Comparison of ENCODE assay signal across 9 cellular contexts in the genomic region with DNA sequence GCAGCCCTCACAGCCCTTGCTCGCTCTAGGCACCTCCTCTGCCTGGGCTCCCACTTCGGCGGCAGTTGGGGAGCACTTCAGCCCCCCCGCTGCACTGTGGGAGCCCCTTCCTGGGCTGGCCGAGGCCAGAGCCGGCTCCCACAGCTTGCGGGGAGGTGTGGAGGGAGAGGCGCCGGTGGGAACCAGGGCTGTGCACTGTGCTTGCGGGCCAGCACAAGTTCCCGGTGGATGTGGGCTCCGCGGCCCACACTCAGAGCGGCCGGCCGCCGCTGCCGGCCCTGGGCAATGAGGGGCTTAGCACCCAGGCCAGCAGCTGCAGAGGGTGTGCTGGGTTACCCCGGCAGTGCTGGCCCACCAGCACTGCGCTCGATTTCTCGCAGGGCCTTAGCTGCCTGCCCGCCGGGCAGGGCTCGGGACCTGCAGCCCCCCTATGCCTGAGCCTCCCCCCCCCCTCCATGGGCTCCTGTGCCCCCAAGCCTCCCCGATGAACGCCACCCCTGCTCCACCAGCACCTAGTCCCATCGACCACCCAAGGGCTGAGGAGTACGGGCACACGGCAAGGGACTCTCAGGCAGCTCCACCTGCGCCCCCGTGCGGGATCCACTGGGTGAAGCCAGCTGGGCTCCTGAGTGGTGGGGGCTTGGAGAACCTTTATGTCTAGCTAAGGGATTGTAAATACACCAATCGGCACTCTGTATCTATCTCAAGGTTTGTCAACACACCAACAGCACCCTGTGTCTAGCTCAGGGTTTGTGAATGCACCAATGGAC.
"Had no signal": no experiment of that assay in that cellular context is flagged by ENCODE, and none has a peak within 500 bp of the region (broad histone marks: within the 10 kb centered on the region; RNA-seq: fewer than 3 reads in every experiment).

No MANE protein-coding gene starts in this region.

- DNase-seq: GM23248, GOT3, H7, HFFc6 had no signal

- H3K4me3 ChIP-seq: GM23248, HAP-1 had no signal

- H3K27ac ChIP-seq: GM23248, HL-60 had no signal

- H3K4me3 Mint-ChIP-seq: HFFc6 had no signal

- H3K27ac Mint-ChIP-seq: HFFc6, IgD-negative memory B cell had no signal

- H3K9me3 Mint-ChIP-seq: HFFc6, IgD-negative memory B cell had no signal

- H3K9me3 ChIP-seq: HAP-1 had no signal

- H3K36me3 ChIP-seq: HAP-1 had no signal

- ATAC-seq: HCT116, HepG2 had no signal

- H3K36me3 Mint-ChIP-seq: IgD-negative memory B cell had no signal
